Comparison of ENCODE assay signal across 14 cellular contexts in genomic region chr3:125349055-125349454, GRCh38. TPM values are rescaled to one million over a fixed set of nuclear protein-coding genes. Genes with fewer than 3 reads are reported as not detected.
A peak's percentile ranks its signal among the peaks of the same experiment; 100 is the strongest.
DNase-seq lines count a peak whose midpoint lies in the region; ATAC-seq and TF ChIP-seq lines count a peak whose summit lies in the region.
"Had no signal": no experiment of that assay in that cellular context is flagged by ENCODE, and none has a peak within 500 bp of the region (broad histone marks: within the 10 kb centered on the region; RNA-seq: fewer than 3 reads in every experiment).

No MANE protein-coding gene starts in this region.

- peaks cover 87% of the 10 kb centered on the region for H3K4me1 Mint-ChIP-seq in CD4-positive, alpha-beta T cell (ENCODE audit: low read depth)
- H3K4me1 Mint-ChIP-seq in H9 (peaks cover 0 to 11% of the 10 kb centered on the region in 2 experiments; a peak in 2 of 4 replicates), endodermal cell (no peaks in the 10 kb centered on the region)
- peaks cover 41 to 90% (median 80%) of the 10 kb centered on the region in 7 donors for H3K4me1 Mint-ChIP-seq in naive thymus-derived CD4-positive, alpha-beta T cell

- CTCF ChIA-PET in CD4-positive, alpha-beta T cell (lab: Charles Lee): interaction anchor here (1.1 to 1.4 kb wide), 2 partner anchors 9 to 12 kb away, joined by 3 to 5 read pairs; no protein-coding TSS in a partner anchor
- CTCF ChIA-PET in naive thymus-derived CD4-positive, alpha-beta T cell (lab: Charles Lee): interaction anchor here (0.8 kb wide), 1 partner anchor 14 kb away, joined by 4 read pairs; no protein-coding TSS in a partner anchor

- H4K8ac ChIP-seq in H9 (replicated peaks; ENCODE audit: insufficient read length, low read depth, low read length): no peak overlapping the region

- no peak overlapping the region for H2BK120ac ChIP-seq in H9 (ENCODE audit: low read depth, low read length, poor library complexity, severe bottlenecking)

- in situ Hi-C loops in ACHN (cut with HindIII; ENCODE audit: low pct_ligation_motif_present, low pct_unique_long_range_greater_than_20kb, low sequenced_read_pairs): no loop called here

- no peak overlapping the region for H2BK5ac ChIP-seq in H9 (ENCODE audit: insufficient read length, low read length)

- peaks cover 10% of the 10 kb centered on the region; the same call in 1 of the 2 replicates for H3K79me2 ChIP-seq in H9 (ENCODE audit: insufficient read depth, low read length)

- H3K36me3 ChIP-seq in endodermal cell (ENCODE audit: control insufficient read depth, insufficient read depth, low read length) (peaks cover 8% of the 10 kb centered on the region), esophagus squamous epithelium (peaks cover 0 to 11% (median 0%) of the 10 kb centered on the region in 3 donors), adrenal gland (replicated peaks in 1 of 2) (no peaks in the 10 kb centered on the region)
- H3K36me3 ChIP-seq in naive thymus-derived CD4-positive, alpha-beta T cell (ENCODE audit: control insufficient read depth in 2 of 3, insufficient read depth in 3 of 3, low read length in 3 of 3): no peaks in the 10 kb centered on the region

- H2BK12ac ChIP-seq in H9 (ENCODE audit: insufficient read length, low read depth, low read length): no peak overlapping the region

- ATAC-seq in CD4-positive, alpha-beta T cell (ENCODE audit: poor library complexity): no peak
- no peak for ATAC-seq in naive thymus-derived CD4-positive, alpha-beta T cell
- ATAC-seq in omental fat pad (ENCODE audit: low FRiP score): no peak

- H3K9ac ChIP-seq in H9 (ENCODE audit: extremely low read depth, insufficient read length, low read length) (no peak overlapping the region), endodermal cell (ENCODE audit: extremely low read depth, low read length, poor library complexity, severe bottlenecking) (no peak overlapping the region)

- H3K18ac ChIP-seq in H9 (ENCODE audit: insufficient read length, low read depth, low read length): no peak overlapping the region

- H3K4me1 ChIP-seq in H9 (ENCODE audit: insufficient read depth, low read length) (no peaks in the 10 kb centered on the region), endodermal cell (ENCODE audit: control insufficient read depth, insufficient read depth, low read length) (no peaks in the 10 kb centered on the region), esophagus squamous epithelium (peaks cover 0 to 22% (median 5%) of the 10 kb centered on the region in 3 donors), adrenal gland (replicated peaks in 1 of 2) (no peaks in the 10 kb centered on the region)
- peaks cover 0 to 16% of the 10 kb centered on the region in 2 donors for H3K4me1 ChIP-seq in naive thymus-derived CD4-positive, alpha-beta T cell (ENCODE audit: control insufficient read depth in 2 of 2, insufficient read depth in 2 of 2, low read length in 2 of 2)

- peaks cover 13% of the 10 kb centered on the region for H3K9me3 ChIP-seq in CD4-positive, alpha-beta T cell (ENCODE audit: control insufficient read depth, low read length)
- H3K9me3 ChIP-seq in H9 (ENCODE audit: control insufficient read depth, low read depth, low read length) (no peaks in the 10 kb centered on the region), endodermal cell (ENCODE audit: control insufficient read depth, low read length) (peaks cover 40% of the 10 kb centered on the region), esophagus squamous epithelium (no peaks in the 10 kb centered on the region), adrenal gland (replicated peaks in 1 of 3) (peaks cover 0 to 4% (median 0%) of the 10 kb centered on the region in 3 donors)
- H3K9me3 ChIP-seq in naive thymus-derived CD4-positive, alpha-beta T cell (ENCODE audit: control insufficient read depth in 2 of 3, low read length in 3 of 3): no peaks in the 10 kb centered on the region

- H4K20me1 ChIP-seq in H9 (ENCODE audit: control insufficient read depth, insufficient read depth, insufficient read length): no peaks in the 10 kb centered on the region

- H4K91ac ChIP-seq in H9 (ENCODE audit: insufficient read length, low read depth, low read length): no peak overlapping the region

- TF ChIP-seq CTCF in CD4-positive, alpha-beta T cell (IDR thresholded peaks at IDR 0.05): no peak
- TF ChIP-seq CTCF in H9 (conservative IDR thresholded peaks at IDR 0.05) (no peak), endodermal cell (conservative IDR thresholded peaks at IDR 0.05) (no peak), esophagus squamous epithelium (IDR thresholded peaks at IDR 0.05) (no peak), omental fat pad (IDR thresholded peaks at IDR 0.05) (no peak), adrenal gland (IDR thresholded peaks at IDR 0.05) (no peak)

- peak overlapping the region; percentile 50 for H3K27ac Mint-ChIP-seq in CD4-positive, alpha-beta T cell
- peak overlapping the region in 2 of 3 experiments; percentile 25 to 63; a peak in 2 of 7 replicates for H3K27ac Mint-ChIP-seq in H9
- H3K27ac Mint-ChIP-seq in endodermal cell: peak overlapping the region; percentile 53
- H3K27ac Mint-ChIP-seq in naive thymus-derived CD4-positive, alpha-beta T cell: peak overlapping the region in 8 of 9 donors; percentile 15 to 78 (median 37)

- H3K4me2 ChIP-seq in H9 (ENCODE audit: insufficient read depth, insufficient read length, low read length): no peak overlapping the region

- no peaks in the 10 kb centered on the region for H3K27me3 ChIP-seq in CD4-positive, alpha-beta T cell (ENCODE audit: control insufficient read depth, insufficient read depth, low read length)
- H3K27me3 ChIP-seq in H9 (ENCODE audit: insufficient read depth, low read length): no peaks in the 10 kb centered on the region
- no peaks in the 10 kb centered on the region for H3K27me3 ChIP-seq in endodermal cell (ENCODE audit: control insufficient read depth, insufficient read depth, low read length, poor library complexity, severe bottlenecking)
- no peaks in the 10 kb centered on the region for H3K27me3 ChIP-seq in naive thymus-derived CD4-positive, alpha-beta T cell (ENCODE audit: control insufficient read depth in 2 of 2, insufficient read depth in 2 of 2, low read length in 2 of 2)
- H3K27me3 ChIP-seq in esophagus squamous epithelium: no peaks in the 10 kb centered on the region
- no peaks in the 10 kb centered on the region for H3K27me3 ChIP-seq in adrenal gland

- no peak overlapping the region for H3T11ph ChIP-seq in H9 (ENCODE audit: low read length)

- peaks cover 3% of the 10 kb centered on the region for H3K79me1 ChIP-seq in H9 (ENCODE audit: insufficient read depth, low read depth, low read length, poor library complexity, severe bottlenecking)

- no peaks in the 10 kb centered on the region for H3K27me3 Mint-ChIP-seq in CD4-positive, alpha-beta T cell
- no peaks in the 10 kb centered on the region for H3K27me3 Mint-ChIP-seq in H9 (ENCODE audit: low read depth)
- no peaks in the 10 kb centered on the region for H3K27me3 Mint-ChIP-seq in endodermal cell (ENCODE audit: insufficient read depth)
- no peaks in the 10 kb centered on the region for H3K27me3 Mint-ChIP-seq in naive thymus-derived CD4-positive, alpha-beta T cell

- POLR2A ChIA-PET in CD4-positive, alpha-beta T cell (lab: Charles Lee): interaction anchor here (1.7 to 2.6 kb wide), 2 partner anchors 8 to 26 kb away, joined by 5 to 11 read pairs; partner anchors contain the start of gene ZNF148
- POLR2A ChIA-PET in naive thymus-derived CD4-positive, alpha-beta T cell (lab: Charles Lee): interaction anchor here (0.7 kb wide), 1 partner anchor 326 kb away, joined by 4 read pairs; no protein-coding TSS in a partner anchor

- H3K4ac ChIP-seq in H9 (ENCODE audit: low read depth, low read length): no peak overlapping the region

- H3K23me2 ChIP-seq in H9 (ENCODE audit: insufficient read length, low read depth, low read length, poor library complexity, severe bottlenecking): no peaks in the 10 kb centered on the region

- no peak overlapping the region for H4K5ac ChIP-seq in H9 (ENCODE audit: insufficient read length, low read depth, low read length)

- H3K14ac ChIP-seq in H9 (ENCODE audit: insufficient read depth, low read length): no peak overlapping the region

- no peak overlapping the region for H3K23ac ChIP-seq in H9 (ENCODE audit: insufficient read length, low read depth, low read length)

- H2BK15ac ChIP-seq in H9 (ENCODE audit: low read depth, low read length): no peak overlapping the region

- H3K27ac ChIP-seq in CD4-positive, alpha-beta T cell (ENCODE audit: low read depth, low read length): no peak overlapping the region
- no peak overlapping the region for H3K27ac ChIP-seq in H9 (ENCODE audit: insufficient read length, low read depth, low read length)
- H3K27ac ChIP-seq in endodermal cell (ENCODE audit: low read depth, low read length): no peak overlapping the region
- H3K27ac ChIP-seq in naive thymus-derived CD4-positive, alpha-beta T cell (ENCODE audit: low read depth, low read length): no peak overlapping the region
- H3K27ac ChIP-seq in esophagus squamous epithelium: no peak overlapping the region
- no peak overlapping the region for H3K27ac ChIP-seq in adrenal gland

- H3K4me3 Mint-ChIP-seq in CD4-positive, alpha-beta T cell: peak overlapping the region; percentile 35
- H3K4me3 Mint-ChIP-seq in H9 (no peak overlapping the region), endodermal cell (no peak overlapping the region)
- peak overlapping the region in 8 of 10 donors; percentile 23 to 63 (median 54) for H3K4me3 Mint-ChIP-seq in naive thymus-derived CD4-positive, alpha-beta T cell

- H2BK20ac ChIP-seq in H9 (ENCODE audit: low read depth, low read length, poor library complexity, severe bottlenecking): no peak overlapping the region

- no peak overlapping the region for H3K4me3 ChIP-seq in endodermal cell (ENCODE audit: low read length)
- H3K4me3 ChIP-seq in naive thymus-derived CD4-positive, alpha-beta T cell (ENCODE audit: low read length): no peak overlapping the region
- no peak overlapping the region for H3K4me3 ChIP-seq in esophagus squamous epithelium
- H3K4me3 ChIP-seq in adrenal gland: no peak overlapping the region

- H3K56ac ChIP-seq in H9 (ENCODE audit: insufficient read length, low read depth, low read length): no peak overlapping the region

- peaks cover 19% of the 10 kb centered on the region for H3K9me3 Mint-ChIP-seq in CD4-positive, alpha-beta T cell
- H3K9me3 Mint-ChIP-seq in H9 (peaks cover 16 to 31% of the 10 kb centered on the region in 2 experiments), endodermal cell (peaks cover 37% of the 10 kb centered on the region)
- H3K9me3 Mint-ChIP-seq in naive thymus-derived CD4-positive, alpha-beta T cell: peaks cover 6 to 31% (median 24%) of the 10 kb centered on the region in 11 donors

- peaks cover 63% of the 10 kb centered on the region for H3K36me3 Mint-ChIP-seq in CD4-positive, alpha-beta T cell (ENCODE audit: low read depth)
- H3K36me3 Mint-ChIP-seq in H9 (ENCODE audit: insufficient read depth in 1 of 3, low read depth in 3 of 3): peaks cover 19 to 41% (median 33%) of the 10 kb centered on the region in 3 experiments
- H3K36me3 Mint-ChIP-seq in endodermal cell (ENCODE audit: low read depth): peaks cover 51% of the 10 kb centered on the region
- peaks cover 15 to 60% (median 56%) of the 10 kb centered on the region in 5 donors for H3K36me3 Mint-ChIP-seq in naive thymus-derived CD4-positive, alpha-beta T cell

- TF ChIP-seq POLR2A in esophagus squamous epithelium (IDR thresholded peaks at IDR 0.05) (no peak), adrenal gland (IDR thresholded peaks at IDR 0.05) (no peak)

- intact Hi-C loops in CD4-positive, alpha-beta T cell (cut with DNase I, micrococcal nuclease): no loop called here
- intact Hi-C loops in naive thymus-derived CD4-positive, alpha-beta T cell (cut with micrococcal nuclease): no loop called here
- intact Hi-C loops in esophagus squamous epithelium (cut with DNase I): no loop called here
- intact Hi-C loops in adrenal gland (cut with DNase I): no loop called here

- no peak overlapping the region for H2AFZ ChIP-seq in H9 (ENCODE audit: low read length)

- H2AK5ac ChIP-seq in H9 (ENCODE audit: insufficient read length, low read length): no peak overlapping the region

- WGBS in H9 (ENCODE audit: extremely low coverage, insufficient read length, low lambda C conversion rate): no CpG with 5 or more reads among the region's 3 CpGs
- 94 to 100% methylated on average over 3 of the region's 3 CpGs for WGBS in endodermal cell (ENCODE audit: insufficient coverage in 1 of 2, insufficient read length in 1 of 2), 2 experiments
- WGBS in esophagus squamous epithelium, 2 donors: 96 to 98% methylated on average over 3 of the region's 3 CpGs
- 92 to 97% (median 96%) methylated on average over 3 of the region's 3 CpGs for WGBS in adrenal gland, 4 donors

- DNase-seq in CD4-positive, alpha-beta T cell: no peak
- DNase-seq in H9 (no peak), endodermal cell (no peak), esophagus squamous epithelium (lab: John Stamatoyannopoulos, UW) (no peak), omental fat pad (ENCODE audit: low spot score) (no peak), adrenal gland (no peak), ACHN (no peak)
- no peak for DNase-seq in naive thymus-derived CD4-positive, alpha-beta T cell
- DNase-seq: DMS79 treated with DMSO at 0.1 percent for 48 hours, NCI-H187 treated with DMSO at 0.1 percent for 48 hours, NCI-H345, NCI-H69, RPMI8226, SIG-M5 had no signal

RNA-seq across cellular contexts. Expression of gene ZNF148, which starts 26.1 kb away (rescaled TPM):
- 10 to 100 TPM; 30.9 to 34.0 TPM for total RNA-seq in CD4-positive, alpha-beta T cell
- total RNA-seq in H9 (2021): 21.6 and 24.8 TPM in 2 replicates
- total RNA-seq in endodermal cell: 10 to 100 TPM; 33.8 to 37.8 TPM
- 20.2 TPM for polyA plus RNA-seq in endodermal cell (2013, experiment 1 of 2)
- polyA plus RNA-seq in endodermal cell (2013, experiment 2 of 2): 20.1 TPM
- 10 to 100 TPM; 36.3 to 69.6 (median 53.2) TPM for total RNA-seq in naive thymus-derived CD4-positive, alpha-beta T cell
- polyA plus RNA-seq in naive thymus-derived CD4-positive, alpha-beta T cell: 100 to 1,000 TPM in 1 of 2 donors, 10 to 100 TPM in 1; 90.4 to 101 TPM
- 10 to 100 TPM; 10.7 to 25.9 (median 16.9) TPM for total RNA-seq in esophagus squamous epithelium
- 10 to 100 TPM; 23.9 to 34.5 (median 24.9) TPM for total RNA-seq in omental fat pad
- 10 to 100 TPM; 17.4 to 58.2 (median 37.2) TPM for total RNA-seq in adrenal gland
- polyA plus RNA-seq in adrenal gland: 10 to 100 TPM in 1 of 3 donors, 1 to 10 TPM in 2; 3.0 to 30.4 (median 4.9) TPM

Comparison
In these comparisons a context has a peak if more than half of its experiments do, and no peak if none do; other contexts are left out.
1. H3K4me3 Mint-ChIP-seq: peak in CD4-positive, alpha-beta T cell (single experiment) and naive thymus-derived CD4-positive, alpha-beta T cell (8 of 10); none in H9 (0 of 2) and endodermal cell (single experiment).
2. Peak in every context shown above with its lines, with median percentiles within 50 percentile points of each other: H3K27ac Mint-ChIP-seq.